12 cellular contexts compared by ENCODE assay signal in the genomic region with DNA sequence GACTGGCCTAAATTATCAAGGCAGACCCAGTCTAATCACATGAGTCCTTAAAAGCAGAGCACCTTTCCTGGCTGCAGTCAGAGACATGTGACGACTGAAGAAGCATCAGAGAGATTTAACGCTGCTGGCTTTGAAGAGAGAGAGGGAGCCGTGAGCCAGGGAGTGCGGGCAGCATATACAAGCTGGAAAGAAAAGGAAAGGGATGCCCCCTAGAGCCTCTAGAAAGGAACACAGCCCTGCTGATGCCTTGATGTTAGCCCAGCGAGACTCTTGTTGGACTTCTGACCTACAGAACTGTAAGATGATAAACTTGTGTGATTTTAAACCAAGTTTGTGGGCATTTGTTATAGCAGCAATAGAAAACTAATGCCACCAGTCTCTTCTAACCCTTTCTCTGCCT. TPM values are rescaled to one million over a fixed set of nuclear protein-coding genes. Genes with fewer than 3 reads are reported as not detected.
DNase-seq lines count a peak whose midpoint lies in the region; ATAC-seq and TF ChIP-seq lines count a peak whose summit lies in the region.
"Had no signal": no experiment of that assay in that cellular context is flagged by ENCODE, and none has a peak within 500 bp of the region (broad histone marks: within the 10 kb centered on the region; RNA-seq: fewer than 3 reads in every experiment).

No MANE protein-coding gene starts in this region.

- H3K27me3 ChIP-seq in GM23338 (ENCODE audit: insufficient read depth): no peaks in the 10 kb centered on the region
- H3K27me3 ChIP-seq in foreskin keratinocyte: no peaks in the 10 kb centered on the region

- no peaks in the 10 kb centered on the region for H3K79me2 ChIP-seq in GM23338 (replicated peaks; ENCODE audit: insufficient read depth)

- H3K27ac ChIP-seq in GM23338 (ENCODE audit: low read depth) (no peak overlapping the region), foreskin keratinocyte (no peak overlapping the region)
- H3K27ac ChIP-seq: lower lobe of right lung had no signal

- H3K27me3 Mint-ChIP-seq in GM23338 (ENCODE audit: insufficient read depth, low read depth, poor library complexity): no peaks in the 10 kb centered on the region

- ATAC-seq in GM23338 (peak; percentile 98), foreskin keratinocyte (peak; percentile 33)
- ATAC-seq: lower lobe of right lung had no signal

- H3K9me2 ChIP-seq in GM23338 (ENCODE audit: insufficient read depth): no peaks in the 10 kb centered on the region

- peaks cover 5% of the 10 kb centered on the region for H3K4me1 Mint-ChIP-seq in GM23338

- intact Hi-C loops in posterior vena cava (cut with DNase I): no loop called here

- peaks cover 11% of the 10 kb centered on the region; the same call in 2 of the 3 replicates for H3K36me3 Mint-ChIP-seq in GM23338 (ENCODE audit: low read depth)

- no peak overlapping the region for H3K4me3 Mint-ChIP-seq in GM23338

- no peaks in the 10 kb centered on the region for H4K20me1 ChIP-seq in GM23338 (replicated peaks; ENCODE audit: insufficient read depth)

- TF ChIP-seq CTCF in GM23338 (conservative IDR thresholded peaks at IDR 0.05; ENCODE audit: low read depth in 2 of 2): peak; percentile 69 to 81
- TF ChIP-seq CTCF in foreskin keratinocyte (conservative IDR thresholded peaks at IDR 0.05): peak; percentile 47

- H3F3A ChIP-seq in GM23338 (replicated peaks; ENCODE audit: low read depth): 0 out of 2 replicates have a peak, but pooled peaks cover 2% of the 10 kb centered on the region

- H3K9me3 Mint-ChIP-seq in GM23338: no peaks in the 10 kb centered on the region

- H3K4me2 ChIP-seq in GM23338: no peak overlapping the region

- no peaks in the 10 kb centered on the region; the same call in 1 of the 2 replicates for H3K36me3 ChIP-seq in GM23338 (ENCODE audit: insufficient read depth)

- H3K4me1 ChIP-seq in GM23338 (ENCODE audit: insufficient read depth) (peaks cover 5% of the 10 kb centered on the region; the same call in 1 of the 2 replicates), foreskin keratinocyte (no peaks in the 10 kb centered on the region)

- H3K27ac Mint-ChIP-seq in GM23338: no peak overlapping the region

- H2AFZ ChIP-seq in GM23338: no peak overlapping the region

- H3K4me3 ChIP-seq in GM23338: no peak overlapping the region
- H3K4me3 ChIP-seq: lower lobe of right lung had no signal

- DNase-seq in COLO668 (lab: John Stamatoyannopoulos, UW; ENCODE audit: unreplicated experiment) (peak; percentile 4), GM23338 (ENCODE audit: low spot score) (peak; percentile 83), RPMI7951 (ENCODE audit: low read depth) (peak; percentile 5), foreskin keratinocyte (no peak), posterior vena cava (ENCODE audit: low spot score) (no peak), activated T-cell treated with anti-CD3 and anti-CD28 coated beads for 4 hours (no peak)
- no peak for DNase-seq in activated CD4-positive, CD25-positive, alpha-beta regulatory T cell treated with anti-CD3 and anti-CD28 coated beads, Interleukin-2, amount 50 U/mL, for 72 hours
- DNase-seq in stimulated activated CD4-positive, alpha-beta T cell treated with anti-CD3 and anti-CD28 coated beads, Interleukin-12 subunit alpha, Interleukin-12 subunit beta, amount 100 ng/mL, for 4 hours: no peak
- DNase-seq: activated gamma-delta T cell treated with Interleukin-2 at 50 U/mL for 16 hours; GDM1; lower lobe of right lung; stimulated activated naive CD4-positive, alpha-beta T cell had no signal

TF ChIP-seq in GM23338, 12 proteins besides CTCF, POLR2A, EP300 and RAD21 (continues in another document):
- TF ChIP-seq JUNB (IDR thresholded peaks at IDR 0.05; ENCODE audit: unreplicated experiment) (no peak), ZNF331 (CRISPR knock-in tag; IDR thresholded peaks at IDR 0.05; ENCODE audit: low read depth) (no peak), EZH2phosphoT487 (IDR thresholded peaks at IDR 0.05; ENCODE audit: unreplicated experiment) (no peak), STAT1 (IDR thresholded peaks at IDR 0.05; ENCODE audit: unreplicated experiment) (no peak)
- TF ChIP-seq, protein P1, sequence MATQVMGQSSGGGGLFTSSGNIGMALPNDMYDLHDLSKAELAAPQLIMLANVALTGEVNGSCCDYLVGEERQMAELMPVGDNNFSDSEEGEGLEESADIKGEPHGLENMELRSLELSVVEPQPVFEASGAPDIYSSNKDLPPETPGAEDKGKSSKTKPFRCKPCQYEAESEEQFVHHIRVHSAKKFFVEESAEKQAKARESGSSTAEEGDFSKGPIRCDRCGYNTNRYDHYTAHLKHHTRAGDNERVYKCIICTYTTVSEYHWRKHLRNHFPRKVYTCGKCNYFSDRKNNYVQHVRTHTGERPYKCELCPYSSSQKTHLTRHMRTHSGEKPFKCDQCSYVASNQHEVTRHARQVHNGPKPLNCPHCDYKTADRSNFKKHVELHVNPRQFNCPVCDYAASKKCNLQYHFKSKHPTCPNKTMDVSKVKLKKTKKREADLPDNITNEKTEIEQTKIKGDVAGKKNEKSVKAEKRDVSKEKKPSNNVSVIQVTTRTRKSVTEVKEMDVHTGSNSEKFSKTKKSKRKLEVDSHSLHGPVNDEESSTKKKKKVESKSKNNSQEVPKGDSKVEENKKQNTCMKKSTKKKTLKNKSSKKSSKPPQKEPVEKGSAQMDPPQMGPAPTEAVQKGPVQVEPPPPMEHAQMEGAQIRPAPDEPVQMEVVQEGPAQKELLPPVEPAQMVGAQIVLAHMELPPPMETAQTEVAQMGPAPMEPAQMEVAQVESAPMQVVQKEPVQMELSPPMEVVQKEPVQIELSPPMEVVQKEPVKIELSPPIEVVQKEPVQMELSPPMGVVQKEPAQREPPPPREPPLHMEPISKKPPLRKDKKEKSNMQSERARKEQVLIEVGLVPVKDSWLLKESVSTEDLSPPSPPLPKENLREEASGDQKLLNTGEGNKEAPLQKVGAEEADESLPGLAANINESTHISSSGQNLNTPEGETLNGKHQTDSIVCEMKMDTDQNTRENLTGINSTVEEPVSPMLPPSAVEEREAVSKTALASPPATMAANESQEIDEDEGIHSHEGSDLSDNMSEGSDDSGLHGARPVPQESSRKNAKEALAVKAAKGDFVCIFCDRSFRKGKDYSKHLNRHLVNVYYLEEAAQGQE (IDR thresholded peaks at IDR 0.05; ENCODE audit: unreplicated experiment): no peak

RNA-seq across cellular contexts. Expression of a gene that starts 58.1 kb away (rescaled TPM):
- total RNA-seq in GM23338 (2014; rRNA removed; shearing (Covaris generic)): 13.7 and 18.8 TPM in 2 replicates
- polyA plus RNA-seq in GM23338 (2016; fragmentation: Nextera tagmentation; extraction: Ambion mirVana) (2.7 and 4.0 TPM in 2 replicates), foreskin keratinocyte (1.7 and 2.0 TPM in 2 replicates)
- total RNA-seq in RPMI7951 (2014; rRNA removed; shearing (Covaris generic)): 13.3 and 13.6 TPM in 2 replicates
- total RNA-seq in foreskin keratinocyte (11.5 and 11.7 TPM in 2 replicates), posterior vena cava (10 to 100 TPM; 14.5 to 15.5 TPM)

RNA-seq across cellular contexts. Expression of a gene that starts 58.3 kb away (rescaled TPM):
- 2.8 and 3.5 TPM in 2 replicates for total RNA-seq in GM23338 (2014; rRNA removed; shearing (Covaris generic))
- polyA plus RNA-seq in GM23338 (2016; fragmentation: Nextera tagmentation; extraction: Ambion mirVana) (4.3 and 8.0 TPM in 2 replicates), foreskin keratinocyte (2.2 and 3.2 TPM in 2 replicates)
- total RNA-seq in RPMI7951 (2014; rRNA removed; shearing (Covaris generic)): 14.1 and 16.5 TPM in 2 replicates
- total RNA-seq in foreskin keratinocyte (5.6 and 7.4 TPM in 2 replicates), posterior vena cava (1 to 10 TPM; 6.9 to 7.2 TPM)

RNA-seq across cellular contexts. Expression of a gene that starts 59.7 kb away (rescaled TPM):
- 34.0 and 34.5 TPM in 2 replicates for total RNA-seq in GM23338 (2014; rRNA removed; shearing (Covaris generic))
- polyA plus RNA-seq in GM23338 (2016; fragmentation: Nextera tagmentation; extraction: Ambion mirVana) (15.0 and 16.1 TPM in 2 replicates), foreskin keratinocyte (3.1 and 3.9 TPM in 2 replicates)
- 15.4 and 18.7 TPM in 2 replicates for total RNA-seq in RPMI7951 (2014; rRNA removed; shearing (Covaris generic))
- total RNA-seq in foreskin keratinocyte (22.7 and 24.3 TPM in 2 replicates), posterior vena cava (10 to 100 TPM; 23.1 to 34.2 TPM)

Comparison
In these comparisons a context has a peak if more than half of its experiments do, and no peak if none do; other contexts are left out.
1. DNase-seq: peak in COLO668 (single experiment), GM23338 (single experiment) and RPMI7951 (single experiment); none in foreskin keratinocyte (0 of 2), posterior vena cava (single experiment), activated CD4-positive, CD25-positive, alpha-beta regulatory T cell treated with anti-CD3 and anti-CD28 coated beads, Interleukin-2, amount 50 U/mL, for 72 hours (single experiment), stimulated activated CD4-positive, alpha-beta T cell treated with anti-CD3 and anti-CD28 coated beads, Interleukin-12 subunit alpha, Interleukin-12 subunit beta, amount 100 ng/mL, for 4 hours (single experiment) and activated T-cell treated with anti-CD3 and anti-CD28 coated beads for 4 hours (single experiment).